In genomic region chr6:40205801-40206200, GRCh38 we compare ENCODE assay signal across 34 cellular contexts.
"Had no signal": no experiment of that assay in that cellular context is flagged by ENCODE, and none has a peak within 500 bp of the region (broad histone marks: within the 10 kb centered on the region; RNA-seq: fewer than 3 reads in every experiment).

No MANE protein-coding gene starts in this region.

- H3K36me3 ChIP-seq: MG63 had no signal

- H3K4me3 ChIP-seq: MG63 had no signal

- H3K27me3 ChIP-seq: MG63 had no signal

- H3K9me3 ChIP-seq: MG63 had no signal

- DNase-seq: Karpas-422, Kasumi-1, MG63, MM.1S, MV-4-11, NCI-H1048, NCI-H1092, NCI-H1092 treated with DMSO at 0.1 percent for 48 hours, NCI-H1105, NCI-H1105 treated with DMSO at 0.1 percent for 48 hours, NCI-H1417, NCI-H1417 treated with DMSO at 0.1 percent for 48 hours, NCI-H1436, NCI-H1436 treated with DMSO at 0.1 percent for 48 hours, NCI-H146, NCI-H1694, NCI-H1694 treated with DMSO at 0.1 percent for 48 hours, NCI-H187, NCI-H187 treated with DMSO at 0.1 percent for 48 hours, NCI-H1930, NCI-H2029, NCI-H2029 treated with DMSO at 0.1 percent for 48 hours, NCI-H2081, NCI-H2081 treated with DMSO at 0.1 percent for 48 hours, NCI-H2107, NCI-H2171, NCI-H2171 treated with DMSO at 0.1 percent for 48 hours, NCI-H2227 treated with DMSO at 0.1 percent for 48 hours, NCI-H226, NCI-H345, NCI-H446, NCI-H446 treated with DMSO at 0.1 percent for 48 hours, NCI-H510A, NCI-H510A treated with DMSO at 0.1 percent for 48 hours had no signal
